ENCODE assay signal across 16 cellular contexts in the genomic region with DNA sequence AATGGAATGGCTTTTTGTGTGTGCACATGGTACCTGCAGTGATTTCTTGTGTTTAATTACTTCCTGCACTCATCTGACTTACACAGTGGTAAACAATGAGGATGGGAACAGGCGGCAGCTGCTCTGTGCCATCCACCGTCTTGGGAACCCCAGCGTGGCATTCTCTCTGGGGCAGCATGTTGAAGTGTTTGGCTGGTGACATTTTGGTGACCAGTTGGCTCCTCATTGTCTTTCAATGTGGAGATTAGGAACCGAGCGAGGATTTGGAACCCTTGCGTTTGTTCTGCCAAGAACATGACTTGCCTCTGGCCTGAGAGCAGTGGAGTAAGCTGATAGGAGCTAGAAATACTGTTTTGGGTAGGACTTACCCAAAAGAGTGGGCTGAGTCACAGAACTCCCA.
"Had no signal": no experiment of that assay in that cellular context is flagged by ENCODE, and none has a peak within 500 bp of the region (broad histone marks: within the 10 kb centered on the region; RNA-seq: fewer than 3 reads in every experiment).

No MANE protein-coding gene starts in this region.

- H3K4me3 ChIP-seq: left lung, spleen, upper lobe of left lung had no signal

- H3K36me3 ChIP-seq: left lung, spleen, upper lobe of left lung had no signal

- H3K27ac ChIP-seq: left lung, spleen, upper lobe of left lung had no signal

- H3K9me3 ChIP-seq: left lung, upper lobe of left lung had no signal

- ATAC-seq: activated CD4-positive, alpha-beta T cell treated with anti-CD3 and anti-CD28 coated beads for 36 hours; activated CD8-positive, alpha-beta memory T cell treated with anti-CD3 and anti-CD28 coated beads, Interleukin-2, amount 10 ng/mL, durations not matched to agents 7 days and 5 days; left lung; sciatic nerve; stimulated activated naive CD8-positive, alpha-beta T cell treated with anti-CD3 and anti-CD28 coated beads, Interleukin-15, amount 100 ng/mL, for 72 hours had no signal

- H3K27me3 ChIP-seq: left lung, spleen, upper lobe of left lung had no signal

- FAIRE-seq: kidney had no signal

- DNase-seq: activated CD4-positive, alpha-beta memory T cell treated with anti-CD3 and anti-CD28 coated beads for 36 hours; activated CD4-positive, alpha-beta T cell treated with anti-CD3 and anti-CD28 coated beads for 36 hours; activated CD8-positive, alpha-beta memory T cell treated with anti-CD3 and anti-CD28 coated beads, Interleukin-2, amount 10 ng/mL, durations not matched to agents 7 days and 5 days; activated effector memory CD4-positive, alpha-beta T cell treated with Interleukin-2 at 50 U/mL for 16 hours; activated naive CD4-positive, alpha-beta T cell treated with anti-CD3 and anti-CD28 coated beads, Interleukin-2, amount 50 U/mL, for 16 hours; activated T-cell treated with anti-CD3 and anti-CD28 coated beads, Interleukin-2, amount 50 U/mL, for 24 hours; hippocampal formation; kidney; left lung; nucleus accumbens; spleen; stimulated activated naive CD8-positive, alpha-beta T cell treated with anti-CD3 and anti-CD28 coated beads, Interleukin-15, amount 100 ng/mL, for 72 hours; T-helper 1 cell; T1000; upper lobe of left lung had no signal
